Comparison of ENCODE assay signal across 8 cellular contexts in the genomic region with DNA sequence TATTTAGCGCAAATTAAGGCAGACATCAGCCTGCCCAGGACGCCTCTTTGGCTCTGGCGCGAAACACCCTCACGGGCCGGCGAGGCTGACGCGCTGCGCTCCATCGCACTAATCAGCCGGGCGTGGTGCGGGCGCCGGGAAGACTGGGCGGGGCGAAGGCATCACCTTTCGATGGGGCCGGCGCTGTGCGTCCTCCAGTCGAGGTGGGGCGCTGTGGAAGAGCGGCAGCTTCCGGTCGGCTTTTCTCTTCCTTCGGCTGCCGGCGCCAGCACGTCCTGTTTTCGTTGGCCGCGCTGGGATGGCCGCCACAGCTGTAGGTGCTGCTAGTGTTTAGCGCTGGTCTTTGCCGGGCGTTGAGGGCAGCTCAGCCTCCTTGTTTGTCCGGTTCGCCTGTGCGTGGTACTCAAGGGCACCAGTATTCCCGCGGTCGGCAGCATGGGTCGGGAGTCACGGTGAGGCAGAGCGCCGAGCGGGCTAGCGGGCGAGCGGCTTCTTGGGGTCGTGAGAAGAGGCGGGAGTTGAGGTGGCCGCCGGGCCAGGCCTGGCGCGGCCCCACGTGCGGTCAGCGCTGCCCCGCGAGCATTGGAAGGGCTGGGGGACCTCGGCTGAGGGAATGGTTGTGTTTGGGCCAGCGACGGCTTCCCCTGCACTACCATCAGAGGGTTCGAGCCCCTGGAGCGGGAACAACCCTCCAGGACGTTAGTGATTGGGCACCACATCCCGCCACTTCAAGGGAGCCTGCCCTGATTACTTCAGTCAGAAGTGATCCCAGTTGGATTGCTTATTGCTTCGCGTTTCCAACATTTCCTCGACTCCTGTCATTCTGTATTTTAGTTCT. TPM values are rescaled to one million over a fixed set of nuclear protein-coding genes. Genes with fewer than 3 reads are reported as not detected.
DNase-seq lines count a peak whose midpoint lies in the region; ATAC-seq and TF ChIP-seq lines count a peak whose summit lies in the region.

A gene with protein sequence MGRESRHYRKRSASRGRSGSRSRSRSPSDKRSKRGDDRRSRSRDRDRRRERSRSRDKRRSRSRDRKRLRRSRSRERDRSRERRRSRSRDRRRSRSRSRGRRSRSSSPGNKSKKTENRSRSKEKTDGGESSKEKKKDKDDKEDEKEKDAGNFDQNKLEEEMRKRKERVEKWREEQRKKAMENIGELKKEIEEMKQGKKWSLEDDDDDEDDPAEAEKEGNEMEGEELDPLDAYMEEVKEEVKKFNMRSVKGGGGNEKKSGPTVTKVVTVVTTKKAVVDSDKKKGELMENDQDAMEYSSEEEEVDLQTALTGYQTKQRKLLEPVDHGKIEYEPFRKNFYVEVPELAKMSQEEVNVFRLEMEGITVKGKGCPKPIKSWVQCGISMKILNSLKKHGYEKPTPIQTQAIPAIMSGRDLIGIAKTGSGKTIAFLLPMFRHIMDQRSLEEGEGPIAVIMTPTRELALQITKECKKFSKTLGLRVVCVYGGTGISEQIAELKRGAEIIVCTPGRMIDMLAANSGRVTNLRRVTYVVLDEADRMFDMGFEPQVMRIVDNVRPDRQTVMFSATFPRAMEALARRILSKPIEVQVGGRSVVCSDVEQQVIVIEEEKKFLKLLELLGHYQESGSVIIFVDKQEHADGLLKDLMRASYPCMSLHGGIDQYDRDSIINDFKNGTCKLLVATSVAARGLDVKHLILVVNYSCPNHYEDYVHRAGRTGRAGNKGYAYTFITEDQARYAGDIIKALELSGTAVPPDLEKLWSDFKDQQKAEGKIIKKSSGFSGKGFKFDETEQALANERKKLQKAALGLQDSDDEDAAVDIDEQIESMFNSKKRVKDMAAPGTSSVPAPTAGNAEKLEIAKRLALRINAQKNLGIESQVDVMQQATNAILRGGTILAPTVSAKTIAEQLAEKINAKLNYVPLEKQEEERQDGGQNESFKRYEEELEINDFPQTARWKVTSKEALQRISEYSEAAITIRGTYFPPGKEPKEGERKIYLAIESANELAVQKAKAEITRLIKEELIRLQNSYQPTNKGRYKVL (plus strand): TSS at position 276 of the 838 bp plus-strand sequence. CDS start 160 bp downstream, at position 436.

- no peaks in the 10 kb centered on the region for H3K27me3 Mint-ChIP-seq in activated CD4-positive, alpha-beta T cell treated with anti-CD3 and anti-CD28 coated beads, Interleukin-2, amount 10 ng/mL, durations not matched to agents 24 days and 14 days

- H3K4me2 ChIP-seq in BLaER1 treated with 17β-estradiol and CSF1 and Interleukin-3, amounts not matched to agents 10 nM and 100 nM, result peak within 1 kb of the TSS; percentile 74 to 94 (median 83)

- H3K4me1 ChIP-seq in BLaER1 treated with 17β-estradiol and CSF1 and Interleukin-3, amounts not matched to agents 10 nM and 100 nM, result peaks cover 20 to 41% (median 27%) of the 10 kb centered on the region in 10 experiments

- peak; percentile 87 for DNase-seq in GM19240 (ENCODE audit: insufficient read length, low spot score)
- peak; percentile 80 to 94 for DNase-seq in NCI-H526 (lab: John Stamatoyannopoulos, UW)
- peak; percentile 99 for DNase-seq in activated CD4-positive, alpha-beta T cell treated with anti-CD3 and anti-CD28 coated beads, Interleukin-2, amount 10 ng/mL, durations not matched to agents 24 days and 14 days
- peak; percentile 93 for DNase-seq in coronary artery (ENCODE audit: low spot score)
- DNase-seq in left lobe of liver (ENCODE audit: low spot score), result peak; percentile 91
- DNase-seq in stimulated activated CD4-positive, alpha-beta T cell treated with anti-CD3 and anti-CD28 coated beads, Interleukin-2, amount 100 ng/mL, for 4 hours (ENCODE audit: low read depth), result peak; percentile 90

- intact Hi-C loops in activated CD4-positive, alpha-beta T cell treated with anti-CD3 and anti-CD28 coated beads, Interleukin-2, amount 10 ng/mL, durations not matched to agents 24 days and 14 days (cut with micrococcal nuclease), result loop anchor here (1.0 to 5.0 kb wide), 6 partner anchors 20 to 531 kb away; a partner anchor contains a TSS

- no peaks in the 10 kb centered on the region for H3K9me3 Mint-ChIP-seq in activated CD4-positive, alpha-beta T cell treated with anti-CD3 and anti-CD28 coated beads, Interleukin-2, amount 10 ng/mL, durations not matched to agents 24 days and 14 days

- H3K9me3 ChIP-seq in BLaER1 treated with 17β-estradiol and CSF1 and Interleukin-3, amounts not matched to agents 10 nM and 100 nM (replicated peaks in 1 of 11), result no peaks in the 10 kb centered on the region

- ATAC-seq in HG03460 (IDR thresholded peaks at IDR 0.05; ENCODE audit: unreplicated experiment) (peak; percentile 99), left lobe of liver (peak; percentile 100)

- H3K27me3 ChIP-seq in BLaER1 treated with 17β-estradiol and CSF1 and Interleukin-3, amounts not matched to agents 10 nM and 100 nM, result no peaks in the 10 kb centered on the region

- H3K4me3 Mint-ChIP-seq in activated CD4-positive, alpha-beta T cell treated with anti-CD3 and anti-CD28 coated beads, Interleukin-2, amount 10 ng/mL, durations not matched to agents 24 days and 14 days, result peak within 1 kb of the TSS; percentile 99

- H3K9ac ChIP-seq in BLaER1 treated with 17β-estradiol and CSF1 and Interleukin-3, amounts not matched to agents 10 nM and 100 nM, result peak within 1 kb of the TSS; percentile 86 to 95 (median 93)

- TF ChIP-seq CTCF in coronary artery (IDR thresholded peaks at IDR 0.05), result peak; percentile 49

- H3K27ac Mint-ChIP-seq in activated CD4-positive, alpha-beta T cell treated with anti-CD3 and anti-CD28 coated beads, Interleukin-2, amount 10 ng/mL, durations not matched to agents 24 days and 14 days, result peak within 1 kb of the TSS; percentile 95

- H4K20me1 ChIP-seq in BLaER1 treated with 17β-estradiol and CSF1 and Interleukin-3, amounts not matched to agents 10 nM and 100 nM, result peaks cover 0 to 43% (median 34%) of the 10 kb centered on the region in 11 experiments; a peak in 20 of 22 replicates

- H3K36me3 Mint-ChIP-seq in activated CD4-positive, alpha-beta T cell treated with anti-CD3 and anti-CD28 coated beads, Interleukin-2, amount 10 ng/mL, durations not matched to agents 24 days and 14 days (ENCODE audit: low read depth), result peaks cover 2% of the 10 kb centered on the region

- peaks cover 31% of the 10 kb centered on the region for H3K4me1 Mint-ChIP-seq in activated CD4-positive, alpha-beta T cell treated with anti-CD3 and anti-CD28 coated beads, Interleukin-2, amount 10 ng/mL, durations not matched to agents 24 days and 14 days

- H3K4me3 ChIP-seq in BLaER1 treated with 17β-estradiol and CSF1 and Interleukin-3, amounts not matched to agents 10 nM and 100 nM, result peak within 1 kb of the TSS; percentile 77 to 97 (median 92)
- peak within 1 kb of the TSS; percentile 85 for H3K4me3 ChIP-seq in coronary artery

- peaks cover 4 to 32% (median 15%) of the 10 kb centered on the region in 11 experiments; a peak in 21 of 22 replicates for H3K36me3 ChIP-seq in BLaER1 treated with 17β-estradiol and CSF1 and Interleukin-3, amounts not matched to agents 10 nM and 100 nM

- H3K27ac ChIP-seq in BLaER1 treated with 17β-estradiol and CSF1 and Interleukin-3, amounts not matched to agents 10 nM and 100 nM, result peak within 1 kb of the TSS; percentile 72 to 92 (median 89)
- peak within 1 kb of the TSS; percentile 53 to 77 for H3K27ac ChIP-seq in coronary artery

RNA-seq across cellular contexts. Expression of the gene that starts here (rescaled TPM):
- total RNA-seq in activated CD4-positive, alpha-beta T cell treated with anti-CD3 and anti-CD28 coated beads, Interleukin-2, amount 10 ng/mL, durations not matched to agents 24 days and 14 days, result 83.8 and 89.4 TPM in 2 replicates
- 19.0 TPM for total RNA-seq in left lobe of liver

Comparison
In these comparisons a context has a peak if more than half of its experiments do, and no peak if none do; other contexts are left out.
1. Peak in every context shown above with its lines: DNase-seq, ATAC-seq, H3K4me3 ChIP-seq and H3K27ac ChIP-seq.